ENCODE assay signal across 22 cellular contexts in the genomic region with DNA sequence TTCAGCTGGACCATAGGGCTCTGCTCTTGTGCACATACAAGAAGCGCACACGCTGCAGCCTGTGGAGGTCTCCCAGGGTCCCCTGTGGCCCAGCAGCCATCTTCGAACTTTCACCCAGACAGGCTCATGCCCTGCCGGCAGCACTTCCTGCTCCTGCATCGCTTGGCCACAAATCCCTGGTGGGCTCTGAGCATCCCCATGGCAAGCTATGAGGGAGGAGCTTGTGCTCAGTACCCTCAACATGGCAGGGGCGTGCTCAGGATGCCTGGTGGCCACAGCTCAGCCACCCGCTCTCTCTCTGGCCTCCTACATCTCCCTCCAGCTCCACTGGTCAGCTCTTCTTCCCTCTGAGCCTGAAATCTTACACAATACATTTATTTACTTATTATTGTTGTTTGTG.
"Had no signal": no experiment of that assay in that cellular context is flagged by ENCODE, and none has a peak within 500 bp of the region (broad histone marks: within the 10 kb centered on the region; RNA-seq: fewer than 3 reads in every experiment).

No MANE protein-coding gene starts in this region.

- DNase-seq: hippocampal formation; kidney glomerular epithelial cell; left cardiac atrium; left lung; lower lobe of right lung; mammary epithelial cell; mesenchymal stem cell; naive thymus-derived CD8-positive, alpha-beta T cell; pancreas; posterior cingulate gyrus; retina; right cardiac atrium; small intestine; spleen; stimulated activated CD4-positive, alpha-beta T cell treated with anti-CD3 and anti-CD28 coated beads, Interleukin-4, amount 100 ng/mL, for 24 hours; stimulated activated naive CD4-positive, alpha-beta T cell; uterus had no signal

- H3K36me3 ChIP-seq: left lung, lower lobe of right lung, pancreas, prostate gland, spleen, suprapubic skin, tibial nerve, uterus had no signal

- H3K9me3 ChIP-seq: lower lobe of right lung, pancreas, prostate gland, suprapubic skin, uterus had no signal

- H3K27me3 ChIP-seq: left lung, suprapubic skin, tibial nerve, uterus had no signal

- H3K4me3 ChIP-seq: left lung, lower lobe of right lung, pancreas, prostate gland, spleen, suprapubic skin, tibial nerve, uterus had no signal

- H3K4me1 ChIP-seq: left lung, lower lobe of right lung, pancreas, prostate gland, spleen, tibial nerve, uterus had no signal

- H3K27ac ChIP-seq: left lung, lower lobe of right lung, pancreas, prostate gland, spleen, tibial nerve, uterus had no signal

- ATAC-seq: left cardiac atrium; left lung; lower lobe of right lung; naive thymus-derived CD8-positive, alpha-beta T cell; pancreas; right cardiac atrium; sciatic nerve; stimulated activated effector memory CD8-positive, alpha-beta T cell treated with anti-CD3 and anti-CD28 coated beads, Interleukin-12 subunit alpha, Interleukin-12 subunit beta, amount 100 ng/mL, for 72 hours had no signal
